Comparison of ENCODE assay signal across 8 cellular contexts in the genomic region with DNA sequence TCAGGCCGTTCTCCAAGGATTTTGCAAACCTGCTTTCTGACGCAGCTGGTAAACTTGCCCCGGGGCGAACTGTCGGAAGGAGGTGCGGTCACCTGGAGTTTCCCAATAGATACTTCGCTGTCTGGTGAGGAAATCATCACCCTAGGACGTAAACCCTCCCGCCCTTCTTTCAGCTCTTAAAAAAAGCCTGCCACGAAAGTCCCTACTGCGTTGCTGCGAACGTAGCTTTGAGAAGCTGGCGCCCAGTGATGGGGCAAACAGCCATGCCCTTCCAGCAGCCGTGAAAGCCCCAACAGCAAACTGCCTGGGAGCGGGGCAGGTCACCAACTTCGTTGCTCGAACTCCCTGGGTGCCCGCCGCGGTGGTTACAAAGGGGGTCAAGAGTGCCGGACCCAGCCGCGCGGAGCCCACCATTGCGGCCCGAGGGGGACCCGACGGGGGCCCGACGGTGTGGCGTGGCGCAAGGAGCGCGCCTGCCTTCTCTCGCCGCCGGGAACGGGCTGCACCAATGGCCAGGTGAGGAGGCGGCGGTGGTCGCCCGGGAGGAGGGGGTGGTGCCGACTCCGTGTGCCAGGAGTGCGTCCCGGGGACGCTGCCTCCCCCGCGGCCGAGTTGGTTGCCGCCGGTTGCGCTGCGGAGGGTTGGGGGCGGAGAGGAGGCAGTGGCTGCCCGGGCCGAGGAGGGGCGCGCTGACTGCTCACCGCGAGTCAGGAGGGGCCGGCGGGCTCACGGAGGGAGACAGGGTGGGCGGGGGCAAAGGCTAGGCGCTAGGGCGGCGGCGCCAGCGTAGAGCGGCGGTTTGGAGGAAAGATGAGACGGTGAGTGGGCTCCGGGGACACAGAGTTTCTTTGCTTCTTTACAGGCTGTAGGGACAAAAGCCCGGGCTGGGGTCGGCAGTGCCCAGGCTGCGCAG. TPM values are rescaled to one million over a fixed set of nuclear protein-coding genes. Genes with fewer than 3 reads are reported as not detected.
DNase-seq lines count a peak whose midpoint lies in the region; ATAC-seq and TF ChIP-seq lines count a peak whose summit lies in the region.

PHLDB2 (plus strand) TSS at position 205 of the 913 bp plus-strand sequence. CDS start 24,813 bp downstream, outside the sequence.

- no peak for TF ChIP-seq CTCF in psoas muscle (IDR thresholded peaks at IDR 0.05)

- POLR2A ChIA-PET in activated naive CD8-positive, alpha-beta T cell treated with anti-CD3 and anti-CD28 coated beads, Interleukin-2, amount 10 ng/mL, durations not matched to agents 7 days and 5 days (lab: Charles Lee), result interaction anchor here (0.5 to 1.4 kb wide), 5 partner anchors 120 to 165 kb away, joined by 3 to 7 read pairs (median 3); partner anchors contain the start of gene ABHD10

- peaks cover 0 to 49% (median 8%) of the 10 kb centered on the region in 3 donors for H3K27me3 ChIP-seq in psoas muscle (ENCODE audit: insufficient read depth in 3 of 3, low read length in 2 of 3)

- DNase-seq in HT1080 (ENCODE audit: low read depth), result peak; percentile 82
- DNase-seq in SK-N-MC (ENCODE audit: low read depth, low spot score), result no peak
- DNase-seq in activated naive CD8-positive, alpha-beta T cell treated with anti-CD3 and anti-CD28 coated beads, Interleukin-2, amount 10 ng/mL, durations not matched to agents 7 days and 5 days, result peak; percentile 63
- DNase-seq in cardiac septum (ENCODE audit: low spot score), result peak; percentile 87
- DNase-seq in psoas muscle, result peak; percentile 78 to 80
- no peak for DNase-seq in NCI-H1048 (lab: John Stamatoyannopoulos, UW)

- H3K9me3 ChIP-seq in SK-N-MC (ENCODE audit: low read depth, low read length), result no peaks in the 10 kb centered on the region
- H3K9me3 ChIP-seq in psoas muscle, result no peaks in the 10 kb centered on the region

- peak within 1 kb of the TSS; percentile 76 for H3K4me3 ChIP-seq in SK-N-MC
- peak within 1 kb of the TSS; percentile 76 for H3K4me3 ChIP-seq in psoas muscle

- peaks cover 34% of the 10 kb centered on the region for H3K27me3 Mint-ChIP-seq in activated naive CD8-positive, alpha-beta T cell treated with anti-CD3 and anti-CD28 coated beads, Interleukin-2, amount 10 ng/mL, durations not matched to agents 7 days and 5 days

- H3K27ac ChIP-seq in SK-N-MC (no peak within 1 kb of the TSS), psoas muscle (peak within 1 kb of the TSS; percentile 78)

- no peaks in the 10 kb centered on the region for H3K36me3 Mint-ChIP-seq in activated naive CD8-positive, alpha-beta T cell treated with anti-CD3 and anti-CD28 coated beads, Interleukin-2, amount 10 ng/mL, durations not matched to agents 7 days and 5 days

- no peaks in the 10 kb centered on the region for H3K9me3 Mint-ChIP-seq in activated naive CD8-positive, alpha-beta T cell treated with anti-CD3 and anti-CD28 coated beads, Interleukin-2, amount 10 ng/mL, durations not matched to agents 7 days and 5 days

- H3K36me3 ChIP-seq in SK-N-MC (ENCODE audit: insufficient read depth, low read length) (no peaks in the 10 kb centered on the region), psoas muscle (ENCODE audit: insufficient read depth in 1 of 2, low read depth in 1 of 2) (no peaks in the 10 kb centered on the region)

- peak within 1 kb of the TSS; percentile 83 for H3K27ac Mint-ChIP-seq in activated naive CD8-positive, alpha-beta T cell treated with anti-CD3 and anti-CD28 coated beads, Interleukin-2, amount 10 ng/mL, durations not matched to agents 7 days and 5 days

- ATAC-seq in GM18505 (IDR thresholded peaks at IDR 0.05; ENCODE audit: unreplicated experiment) (peak; percentile 38), psoas muscle (peak; percentile 49 to 82 (median 78)), GM21447 (IDR thresholded peaks at IDR 0.05; ENCODE audit: unreplicated experiment) (no peak)
- peak; percentile 68 for ATAC-seq in activated naive CD8-positive, alpha-beta T cell treated with anti-CD3 and anti-CD28 coated beads, Interleukin-2, amount 10 ng/mL, durations not matched to agents 7 days and 5 days (ENCODE audit: low read depth)

- H3K4me3 Mint-ChIP-seq in activated naive CD8-positive, alpha-beta T cell treated with anti-CD3 and anti-CD28 coated beads, Interleukin-2, amount 10 ng/mL, durations not matched to agents 7 days and 5 days, result peak within 1 kb of the TSS; percentile 96

- H3K9ac ChIP-seq in SK-N-MC (ENCODE audit: insufficient read length), result no peak within 1 kb of the TSS

- no peaks in the 10 kb centered on the region for H3K4me1 ChIP-seq in psoas muscle

- intact Hi-C loops in cardiac septum (cut with DNase I) (loop anchor here (1.0 to 5.0 kb wide), 2 partner anchors 72 to 142 kb away; no protein-coding TSS in a partner anchor), psoas muscle (cut with DNase I) (no loop called here)

- H3K4me1 Mint-ChIP-seq in activated naive CD8-positive, alpha-beta T cell treated with anti-CD3 and anti-CD28 coated beads, Interleukin-2, amount 10 ng/mL, durations not matched to agents 7 days and 5 days, result peaks cover 11% of the 10 kb centered on the region

- 1% methylated on average over 49 to 78 of the region's 78 CpGs for WGBS in psoas muscle, 3 donors

- TF ChIP-seq POLR2A in GM18505 (IDR thresholded peaks at IDR 0.05; ENCODE audit: borderline replicate concordance, extremely low read depth, insufficient read depth, insufficient read length), result no peak

RNA-seq across cellular contexts. Expression of gene PHLDB2, which starts in this region (rescaled TPM):
- 57.3 and 58.5 TPM in 2 replicates for total RNA-seq in HT1080 (2014; rRNA removed; shearing (Covaris generic))
- polyA plus RNA-seq in HT1080 (2015; cell fraction: cytosol; rRNA removed), result 56.8 and 73.4 TPM in 2 replicates
- 224 and 250 TPM in 2 replicates for polyA plus RNA-seq in HT1080 (2015; cell fraction: nucleus; rRNA removed)
- total RNA-seq in activated naive CD8-positive, alpha-beta T cell treated with anti-CD3 and anti-CD28 coated beads, Interleukin-2, amount 10 ng/mL, durations not matched to agents 7 days and 5 days, result 1 to 10 TPM; 5.1 TPM
- 184 TPM for total RNA-seq in cardiac septum
- 1 to 10 TPM; 3.5 to 7.5 (median 5.9) TPM for total RNA-seq in psoas muscle
- polyA plus RNA-seq in psoas muscle, result 1 to 10 TPM; 2.9 to 8.5 (median 3.0) TPM

Comparison
In these comparisons a context has a peak if more than half of its experiments do, and no peak if none do; other contexts are left out.
1. DNase-seq: peak in HT1080 (single experiment), activated naive CD8-positive, alpha-beta T cell treated with anti-CD3 and anti-CD28 coated beads, Interleukin-2, amount 10 ng/mL, durations not matched to agents 7 days and 5 days (single experiment), cardiac septum (single experiment) and psoas muscle (2 of 2); none in SK-N-MC (single experiment) and NCI-H1048 (single experiment).